ENCODE assay signal across 26 cellular contexts in the genomic region with DNA sequence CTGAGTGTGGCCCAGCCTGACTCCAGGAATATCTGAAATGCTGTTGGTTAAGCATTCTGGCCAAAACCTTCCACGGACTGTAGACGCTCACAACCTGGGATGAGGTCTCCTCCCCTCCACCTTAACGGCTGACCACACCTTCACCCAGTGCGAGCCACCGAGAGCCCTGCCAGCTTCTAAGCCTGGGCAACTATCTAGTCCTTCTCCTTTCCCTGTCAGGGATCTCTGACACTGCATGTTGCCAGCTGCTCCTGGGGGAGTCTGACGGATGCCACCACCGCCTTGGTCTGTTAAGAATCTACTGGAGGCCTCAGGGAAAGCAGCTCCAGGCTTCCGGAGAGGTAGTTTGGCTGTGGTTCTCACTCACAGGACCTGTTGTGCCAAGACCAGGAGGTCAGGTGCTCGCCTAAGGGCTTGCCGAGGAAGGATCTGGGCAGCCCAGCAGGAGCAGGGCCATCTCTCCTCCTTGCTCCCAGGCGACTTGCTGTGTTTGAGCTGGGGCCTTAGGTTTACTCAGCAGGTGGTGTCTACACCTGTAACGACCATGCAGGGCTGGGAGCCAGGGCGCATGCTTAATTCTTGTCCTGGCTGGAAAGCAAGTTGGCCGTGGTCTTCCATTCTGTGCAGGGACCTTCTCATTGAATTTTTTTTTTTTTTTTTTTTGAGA.
"Had no signal": no experiment of that assay in that cellular context is flagged by ENCODE, and none has a peak within 500 bp of the region (broad histone marks: within the 10 kb centered on the region; RNA-seq: fewer than 3 reads in every experiment).

No MANE protein-coding gene starts in this region.

- DNase-seq: activated CD4-positive, alpha-beta T cell treated with anti-CD3 and anti-CD28 coated beads for 48 hours; activated CD4-positive, alpha-beta T cell treated with anti-CD3 and anti-CD28 coated beads, Interleukin-2, amount 50 U/mL, for 48 hours; activated CD8-positive, alpha-beta memory T cell treated with anti-CD3 and anti-CD28 coated beads for 24 hours; activated effector memory CD4-positive, alpha-beta T cell treated with anti-CD3 and anti-CD28 coated beads, Interleukin-2, amount 50 U/mL, for 16 hours; activated naive CD4-positive, alpha-beta T cell treated with anti-CD3 and anti-CD28 coated beads for 36 hours; activated naive CD8-positive, alpha-beta T cell treated with anti-CD3 and anti-CD28 coated beads, Interleukin-2, amount 10 ng/mL, durations not matched to agents 7 days and 5 days; amniotic stem cell; brain microvascular endothelial cell; central memory CD4-positive, alpha-beta T cell; foreskin keratinocyte; heart left ventricle; hypothalamus; immature natural killer cell; kidney; lower lobe of right lung; mesendoderm; natural killer cell; retina; stimulated activated CD4-positive, alpha-beta T cell treated with anti-CD3 and anti-CD28 coated beads, Interleukin-1b, Interleukin-23, amount 100 ng/mL, for 48 hours; stimulated activated naive B cell treated with anti-CD40 and anti-IgM and Interleukin-4, amounts not matched to agents 10 μg/mL and 1 μg/mL and 100 μg/mL, for 72 hours; T-helper 1 cell; tibial artery; upper lobe of right lung had no signal

- ATAC-seq: activated CD4-positive, CD25-positive, alpha-beta regulatory T cell treated with anti-CD3 and anti-CD28 coated beads, Interleukin-2, amount 50 U/mL, for 24 hours; foreskin keratinocyte; lower lobe of right lung; natural killer cell; stimulated activated naive B cell treated with anti-CD40 and anti-IgM and Interleukin-4, amounts not matched to agents 10 μg/mL and 1 μg/mL and 100 μg/mL, for 72 hours; upper lobe of right lung had no signal

- H3K36me3 Mint-ChIP-seq: activated naive CD8-positive, alpha-beta T cell treated with anti-CD3 and anti-CD28 coated beads, Interleukin-2, amount 10 ng/mL, durations not matched to agents 7 days and 5 days; immature natural killer cell; natural killer cell; stimulated activated naive B cell treated with anti-CD40 and anti-IgM and Interleukin-4, amounts not matched to agents 10 μg/mL and 1 μg/mL and 100 μg/mL, for 72 hours had no signal

- H3K4me1 Mint-ChIP-seq: activated naive CD8-positive, alpha-beta T cell treated with anti-CD3 and anti-CD28 coated beads, Interleukin-2, amount 10 ng/mL, durations not matched to agents 7 days and 5 days; immature natural killer cell; natural killer cell; stimulated activated naive B cell treated with anti-CD40 and anti-IgM and Interleukin-4, amounts not matched to agents 10 μg/mL and 1 μg/mL and 100 μg/mL, for 72 hours had no signal

- H3K4me3 Mint-ChIP-seq: activated naive CD4-positive, alpha-beta T cell treated with anti-CD3 and anti-CD28 coated beads for 36 hours; activated naive CD8-positive, alpha-beta T cell treated with anti-CD3 and anti-CD28 coated beads, Interleukin-2, amount 10 ng/mL, durations not matched to agents 7 days and 5 days; immature natural killer cell; natural killer cell; stimulated activated naive B cell treated with anti-CD40 and anti-IgM and Interleukin-4, amounts not matched to agents 10 μg/mL and 1 μg/mL and 100 μg/mL, for 72 hours had no signal

- H3K27ac Mint-ChIP-seq: activated naive CD4-positive, alpha-beta T cell treated with anti-CD3 and anti-CD28 coated beads for 36 hours; activated naive CD8-positive, alpha-beta T cell treated with anti-CD3 and anti-CD28 coated beads, Interleukin-2, amount 10 ng/mL, durations not matched to agents 7 days and 5 days; immature natural killer cell; natural killer cell; stimulated activated naive B cell treated with anti-CD40 and anti-IgM and Interleukin-4, amounts not matched to agents 10 μg/mL and 1 μg/mL and 100 μg/mL, for 72 hours had no signal

- H3K9me3 ChIP-seq: esophagus muscularis mucosa, heart left ventricle, lower lobe of right lung, suprapubic skin, tibial artery, upper lobe of right lung had no signal

- H3K9me3 Mint-ChIP-seq: activated naive CD4-positive, alpha-beta T cell treated with anti-CD3 and anti-CD28 coated beads for 36 hours; activated naive CD8-positive, alpha-beta T cell treated with anti-CD3 and anti-CD28 coated beads, Interleukin-2, amount 10 ng/mL, durations not matched to agents 7 days and 5 days; immature natural killer cell; natural killer cell; stimulated activated naive B cell treated with anti-CD40 and anti-IgM and Interleukin-4, amounts not matched to agents 10 μg/mL and 1 μg/mL and 100 μg/mL, for 72 hours had no signal
